ENCODE assay signal across 2 cellular contexts in the genomic region with DNA sequence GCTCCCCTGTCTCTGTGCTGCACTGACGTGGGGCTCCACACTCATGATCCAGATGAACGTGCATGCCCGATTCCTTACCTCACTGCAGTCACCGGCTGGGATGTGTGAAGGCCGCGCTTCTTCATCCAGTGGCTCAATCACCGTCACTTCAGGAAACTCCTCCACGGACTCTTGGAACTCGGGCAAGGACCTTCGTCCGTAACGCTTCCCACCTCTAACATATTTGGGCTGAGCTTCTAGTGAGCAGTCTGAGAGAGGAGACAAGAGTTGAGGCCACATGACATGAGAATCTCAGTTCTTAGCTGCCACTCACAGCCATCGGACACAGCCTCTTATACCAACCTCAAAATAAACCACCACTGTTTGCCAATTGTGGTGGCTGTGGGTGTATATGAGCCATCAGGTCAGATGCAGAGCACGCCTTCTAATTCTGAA.
TF ChIP-seq lines count a peak whose summit lies in the region.

No MANE protein-coding gene starts in this region.

TF ChIP-seq in IMR-90, 13 proteins besides CTCF, POLR2A, EP300 and RAD21:
- TF ChIP-seq, protein P1, sequence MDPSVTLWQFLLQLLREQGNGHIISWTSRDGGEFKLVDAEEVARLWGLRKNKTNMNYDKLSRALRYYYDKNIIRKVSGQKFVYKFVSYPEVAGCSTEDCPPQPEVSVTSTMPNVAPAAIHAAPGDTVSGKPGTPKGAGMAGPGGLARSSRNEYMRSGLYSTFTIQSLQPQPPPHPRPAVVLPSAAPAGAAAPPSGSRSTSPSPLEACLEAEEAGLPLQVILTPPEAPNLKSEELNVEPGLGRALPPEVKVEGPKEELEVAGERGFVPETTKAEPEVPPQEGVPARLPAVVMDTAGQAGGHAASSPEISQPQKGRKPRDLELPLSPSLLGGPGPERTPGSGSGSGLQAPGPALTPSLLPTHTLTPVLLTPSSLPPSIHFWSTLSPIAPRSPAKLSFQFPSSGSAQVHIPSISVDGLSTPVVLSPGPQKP (IDR thresholded peaks at IDR 0.05; ENCODE audit: borderline replicate concordance, low read depth, low read length) = no peak
- no peak for TF ChIP-seq CHD1 (IDR thresholded peaks at IDR 0.05; ENCODE audit: low read depth, low read length)
- no peak for TF ChIP-seq FOS (IDR thresholded peaks at IDR 0.05; ENCODE audit: low read depth, low read length)
- no peak for TF ChIP-seq MAZ (IDR thresholded peaks at IDR 0.05; ENCODE audit: borderline replicate concordance, low read depth, low read length)
- no peak for TF ChIP-seq RFX5 (IDR thresholded peaks at IDR 0.05; ENCODE audit: low read depth, low read length)
- TF ChIP-seq RCOR1 (IDR thresholded peaks at IDR 0.05; ENCODE audit: insufficient replicate concordance, low read length) = no peak
- no peak for TF ChIP-seq CEBPB (IDR thresholded peaks at IDR 0.05; ENCODE audit: low read depth, low read length)
- TF ChIP-seq SMC3 (IDR thresholded peaks at IDR 0.05; ENCODE audit: low read depth, low read length) = no peak
- TF ChIP-seq MAFK (IDR thresholded peaks at IDR 0.05; ENCODE audit: low read depth, low read length) = no peak
- TF ChIP-seq MXI1 (IDR thresholded peaks at IDR 0.05; ENCODE audit: borderline replicate concordance, low read depth, low read length) = no peak
- TF ChIP-seq BHLHE40 (IDR thresholded peaks at IDR 0.05; ENCODE audit: low read depth, low read length) = no peak
- TF ChIP-seq, protein P2, sequence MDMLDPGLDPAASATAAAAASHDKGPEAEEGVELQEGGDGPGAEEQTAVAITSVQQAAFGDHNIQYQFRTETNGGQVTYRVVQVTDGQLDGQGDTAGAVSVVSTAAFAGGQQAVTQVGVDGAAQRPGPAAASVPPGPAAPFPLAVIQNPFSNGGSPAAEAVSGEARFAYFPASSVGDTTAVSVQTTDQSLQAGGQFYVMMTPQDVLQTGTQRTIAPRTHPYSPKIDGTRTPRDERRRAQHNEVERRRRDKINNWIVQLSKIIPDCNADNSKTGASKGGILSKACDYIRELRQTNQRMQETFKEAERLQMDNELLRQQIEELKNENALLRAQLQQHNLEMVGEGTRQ (IDR thresholded peaks at IDR 0.05; ENCODE audit: low read depth, low read length) = no peak
- TF ChIP-seq NFE2L2 (IDR thresholded peaks at IDR 0.05; ENCODE audit: low read depth, low read length) = no peak

TF ChIP-seq in HEK293T, 16 proteins besides CTCF, POLR2A, EP300 and RAD21 (continued from another document):
- no peak for TF ChIP-seq ELF4 (IDR thresholded peaks at IDR 0.05)
- TF ChIP-seq SP1 (IDR thresholded peaks at IDR 0.05) = no peak
- no peak for TF ChIP-seq ARNT (IDR thresholded peaks at IDR 0.05)
- no peak for TF ChIP-seq SUZ12 (IDR thresholded peaks at IDR 0.05)
- TF ChIP-seq CTBP1 (IDR thresholded peaks at IDR 0.05; ENCODE audit: borderline replicate concordance) = no peak
- no peak for TF ChIP-seq FOXM1 (IDR thresholded peaks at IDR 0.05; ENCODE audit: borderline replicate concordance)
